ENCODE assay signal across 7 cellular contexts in the genomic region with DNA sequence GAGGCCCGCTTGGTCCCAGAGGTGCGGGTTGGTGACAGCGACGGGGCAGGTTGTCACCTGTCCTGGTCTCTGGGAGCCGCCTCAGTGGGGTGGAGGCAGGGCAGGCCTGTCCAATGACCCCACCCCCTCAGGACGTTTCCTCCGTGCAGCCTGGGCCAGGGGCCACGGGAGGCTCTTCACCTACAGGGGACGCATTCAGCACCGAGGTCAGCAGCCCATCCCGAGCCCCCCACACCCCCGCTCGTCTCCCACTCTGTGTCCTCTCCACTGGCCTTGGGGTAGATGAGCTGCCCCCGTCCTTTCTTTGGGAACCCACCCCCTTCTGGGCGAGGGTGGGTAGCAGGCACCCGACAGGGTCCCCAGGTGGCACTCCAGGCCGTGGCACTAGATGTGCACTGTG. TPM values are rescaled to one million over a fixed set of nuclear protein-coding genes. Genes with fewer than 3 reads are reported as not detected.
"Had no signal": no experiment of that assay in that cellular context is flagged by ENCODE, and none has a peak within 500 bp of the region (broad histone marks: within the 10 kb centered on the region; RNA-seq: fewer than 3 reads in every experiment).

No MANE protein-coding gene starts in this region.

- ATAC-seq: GM23338, HepG2, K562 had no signal

- DNase-seq: H9, HCEC 1CT, KG1 had no signal

- H3K4me2 ChIP-seq: GM23338 had no signal

- H3K4me3 ChIP-seq: GM23338, K562 had no signal

RNA-seq across cellular contexts. Expression of gene BRSK2, which starts 35.7 kb away (rescaled TPM):
- polyA plus RNA-seq: IgD-negative memory B cell had no signal
